Comparison of ENCODE assay signal across 8 cellular contexts in genomic region chr12:111330800-111331752, GRCh38. TPM values are rescaled to one million over a fixed set of nuclear protein-coding genes. Genes with fewer than 3 reads are reported as not detected.
DNase-seq lines count a peak whose midpoint lies in the region; ATAC-seq lines count a peak whose summit lies in the region.

No MANE protein-coding gene starts in this region.

- intact Hi-C loops in Right ventricle myocardium superior (cut with DNase I) = no loop called here
- intact Hi-C loops in Right ventricle myocardium inferior (cut with DNase I) = loop anchor here (5.0 kb wide), 1 partner anchor 196 kb away; no protein-coding TSS in a partner anchor
- intact Hi-C loops in sciatic nerve (cut with DNase I) = no loop called here

- ATAC-seq in Right ventricle myocardium superior (ENCODE audit: poor library complexity) (peak; percentile 42), Right ventricle myocardium inferior (no peak), GM18873 (IDR thresholded peaks at IDR 0.05; ENCODE audit: low FRiP score, unreplicated experiment) (no peak), sciatic nerve (no peak)

- DNase-seq in Right ventricle myocardium superior = no peak
- no peak for DNase-seq in Right ventricle myocardium inferior (ENCODE audit: missing footprints)
- DNase-seq in NCI-H2029 treated with DMSO at 0.1 percent for 48 hours (lab: John Stamatoyannopoulos, UW) = peak; percentile 4
- DNase-seq in amniotic epithelial cell (ENCODE audit: low read depth) = peak; percentile 57
- DNase-seq in iris pigment epithelial cell (ENCODE audit: low read depth) = peak; percentile 57
- no peak for DNase-seq in sciatic nerve (ENCODE audit: low spot score)
- no peak for DNase-seq in COLO668 (lab: John Stamatoyannopoulos, UW; ENCODE audit: unreplicated experiment)

RNA-seq across cellular contexts. Expression of gene PHETA1, which starts 37.8 kb away (rescaled TPM):
- total RNA-seq in Right ventricle myocardium superior (35.1 TPM), Right ventricle myocardium inferior (37.4 TPM), sciatic nerve (12.0 TPM)

Comparison
In these comparisons a context has a peak if more than half of its experiments do, and no peak if none do; other contexts are left out.
1. DNase-seq: peak in NCI-H2029 treated with DMSO at 0.1 percent for 48 hours (single experiment), amniotic epithelial cell (single experiment) and iris pigment epithelial cell (single experiment); none in Right ventricle myocardium superior (single experiment), Right ventricle myocardium inferior (single experiment), sciatic nerve (single experiment) and COLO668 (single experiment).